Comparison of ENCODE assay signal across 8 cellular contexts in the genomic region with DNA sequence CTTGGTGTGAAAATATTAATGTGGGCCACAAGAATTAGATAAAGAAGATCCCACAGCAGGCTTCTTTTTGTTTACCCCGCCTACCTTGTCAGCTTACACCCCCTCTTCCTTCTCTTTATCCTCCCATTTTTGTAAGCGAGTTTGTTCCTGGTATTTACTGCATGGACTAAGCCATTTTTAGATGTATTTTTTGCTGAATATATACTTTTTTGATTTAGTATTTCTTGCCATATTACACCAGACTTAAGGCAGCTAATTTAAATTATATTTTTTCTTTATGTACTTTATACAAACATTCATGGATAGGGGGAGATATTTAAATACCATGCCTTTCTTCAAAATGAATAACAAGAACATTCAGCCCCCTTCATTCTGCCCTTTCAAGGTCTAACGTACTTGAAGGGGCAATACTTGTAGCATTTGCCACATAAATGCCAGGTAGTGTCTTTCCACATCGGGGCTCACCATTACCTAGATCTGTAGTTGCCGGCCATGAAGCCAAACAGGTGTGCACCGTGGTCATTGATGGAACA.
DNase-seq lines count a peak whose midpoint lies in the region; ATAC-seq, FAIRE-seq and TF ChIP-seq lines count a peak whose summit lies in the region.

No MANE protein-coding gene starts in this region.

- H3K9ac ChIP-seq in HUES6 (ENCODE audit: low read length) (peak overlapping the region; percentile 46), mucosa of stomach (ENCODE audit: low read length) (peak overlapping the region; percentile 81)

- H3K4me3 ChIP-seq in AG04450 (ENCODE audit: low read depth, low read length): peak overlapping the region; percentile 63
- peak overlapping the region; percentile 72 for H3K4me3 ChIP-seq in HUES6 (ENCODE audit: low read depth, low read length)
- H3K4me3 ChIP-seq in bronchial epithelial cell (ENCODE audit: low read depth, low read length): peak overlapping the region; percentile 56
- no peak overlapping the region for H3K4me3 ChIP-seq in mucosa of stomach (ENCODE audit: low read length)

- CTCF ChIA-PET in AG04450 (lab: Charles Lee): interaction anchor here (3.4 to 3.5 kb wide), 2 partner anchors 16 to 147 kb away, joined by 15 to 22 read pairs; no protein-coding TSS in a partner anchor

- TF ChIP-seq CTCF in AG04450 (IDR thresholded peaks at IDR 0.05; ENCODE audit: low read depth, low read length) (no peak), bronchial epithelial cell (IDR thresholded peaks at IDR 0.05; ENCODE audit: insufficient read depth, low read length, severe bottlenecking) (no peak)

- DNase-seq in AG04450 (ENCODE audit: low read depth, low spot score) (no peak), bronchial epithelial cell (ENCODE audit: low read depth) (no peak), cerebellar nuclear complex (lab: John Stamatoyannopoulos, UW) (no peak), cortex of kidney (lab: John Stamatoyannopoulos, UW) (no peak)

- H3K27ac ChIP-seq in AG04450 (ENCODE audit: low read depth, low read length): no peak overlapping the region
- no peak overlapping the region for H3K27ac ChIP-seq in HUES6 (ENCODE audit: low read depth, low read length)

- ATAC-seq in GM21723 (IDR thresholded peaks at IDR 0.05; ENCODE audit: unreplicated experiment): no peak
- no peak for ATAC-seq in GM18909 (IDR thresholded peaks at IDR 0.05; ENCODE audit: poor library complexity, unreplicated experiment)

- no peaks in the 10 kb centered on the region for H3K36me3 ChIP-seq in HUES6 (ENCODE audit: control insufficient read depth, insufficient read depth, low read length)
- no peaks in the 10 kb centered on the region for H3K36me3 ChIP-seq in bronchial epithelial cell (ENCODE audit: control insufficient read depth, insufficient read depth, low read length)
- no peaks in the 10 kb centered on the region for H3K36me3 ChIP-seq in mucosa of stomach (ENCODE audit: control insufficient read depth, insufficient read depth, low read length)

- POLR2A ChIA-PET in AG04450 (lab: Yijun Ruan, JAX): no interaction called here

- no peaks in the 10 kb centered on the region for H3K9me3 ChIP-seq in AG04450 (ENCODE audit: control insufficient read depth, insufficient read depth, low read length)
- H3K9me3 ChIP-seq in HUES6 (ENCODE audit: control insufficient read depth, insufficient read depth, low read depth, low read length): no peaks in the 10 kb centered on the region
- no peaks in the 10 kb centered on the region for H3K9me3 ChIP-seq in mucosa of stomach (ENCODE audit: control insufficient read depth, low read length)

- no peak for FAIRE-seq in bronchial epithelial cell (lab: Jason Lieb, UNC)

- H3K27me3 ChIP-seq in AG04450 (ENCODE audit: control insufficient read depth, insufficient read depth, low read length): no peaks in the 10 kb centered on the region
- no peaks in the 10 kb centered on the region for H3K27me3 ChIP-seq in HUES6 (ENCODE audit: control insufficient read depth, insufficient read depth, low read length)
- H3K27me3 ChIP-seq in bronchial epithelial cell (ENCODE audit: control insufficient read depth, insufficient read depth, low read length): no peaks in the 10 kb centered on the region
- no peaks in the 10 kb centered on the region for H3K27me3 ChIP-seq in mucosa of stomach (ENCODE audit: control insufficient read depth, insufficient read depth, low read length)

- H3K4me1 ChIP-seq in HUES6 (ENCODE audit: control insufficient read depth, insufficient read depth, low read length) (peaks cover 10% of the 10 kb centered on the region; the same call in 1 of the 2 replicates), mucosa of stomach (ENCODE audit: control insufficient read depth, insufficient read depth, low read length) (peaks cover 9% of the 10 kb centered on the region)
